In genomic region chr13:49590714-49591113, GRCh38 we compare ENCODE assay signal across 2 cellular contexts. TPM values are rescaled to one million over a fixed set of nuclear protein-coding genes. Genes with fewer than 3 reads are reported as not detected.
"Had no signal": no experiment of that assay in that cellular context is flagged by ENCODE, and none has a peak within 500 bp of the region (broad histone marks: within the 10 kb centered on the region; RNA-seq: fewer than 3 reads in every experiment).

No MANE protein-coding gene starts in this region.

RNA-seq across cellular contexts. Expression of gene ARL11, which starts 37.6 kb away (rescaled TPM):
- total RNA-seq: HT1080, IMR-90 had no signal
- polyA plus RNA-seq: IMR-90 had no signal
